Comparison of ENCODE assay signal across 27 cellular contexts in genomic region chr12:43287991-43288390, GRCh38.
"Had no signal": no experiment of that assay in that cellular context is flagged by ENCODE, and none has a peak within 500 bp of the region (broad histone marks: within the 10 kb centered on the region; RNA-seq: fewer than 3 reads in every experiment).

No MANE protein-coding gene starts in this region.

- H3K27me3 ChIP-seq: esophagus muscularis mucosa, gastroesophageal sphincter, neutrophil, ovary, upper lobe of left lung had no signal

- FAIRE-seq: colon, kidney, TTC549 had no signal

- H3K36me3 Mint-ChIP-seq: activated naive CD4-positive, alpha-beta T cell treated with anti-CD3 and anti-CD28 coated beads, Interleukin-2, amount 50 U/mL, for 72 hours; brain; natural killer cell; T-cell had no signal

- ATAC-seq: activated CD8-positive, alpha-beta T cell treated with anti-CD3 and anti-CD28 coated beads, Interleukin-2, amount 10 ng/mL, durations not matched to agents 7 days and 5 days; activated naive CD4-positive, alpha-beta T cell treated with anti-CD3 and anti-CD28 coated beads, Interleukin-2, amount 50 U/mL, for 72 hours; gastroesophageal sphincter; lower lobe of right lung; natural killer cell; psoas muscle; right cardiac atrium; SK-N-SH treated with all-trans-retinoic acid at 6 μM for 48 hours; T-cell had no signal

- H3K9me3 ChIP-seq: esophagus muscularis mucosa, gastroesophageal sphincter, lower lobe of right lung, neutrophil, ovary, psoas muscle, upper lobe of left lung had no signal

- H3K4me3 Mint-ChIP-seq: activated CD4-positive, alpha-beta T cell treated with anti-CD3 and anti-CD28 coated beads, Interleukin-2, amount 10 ng/mL, durations not matched to agents 7 days and 5 days; activated CD8-positive, alpha-beta T cell treated with anti-CD3 and anti-CD28 coated beads, Interleukin-2, amount 10 ng/mL, durations not matched to agents 7 days and 5 days; natural killer cell; T-cell; T-helper 2 cell treated with Interferon-gamma antibody and Interleukin-4, amounts not matched to agents 5 μg/mL and 100 μg/mL, for 36 hours had no signal

- H3K4me1 Mint-ChIP-seq: activated CD4-positive, alpha-beta T cell treated with anti-CD3 and anti-CD28 coated beads, Interleukin-2, amount 10 ng/mL, durations not matched to agents 7 days and 5 days; natural killer cell; T-cell had no signal

- H3K36me3 ChIP-seq: esophagus muscularis mucosa, gastroesophageal sphincter, lower lobe of right lung, neutrophil, ovary, upper lobe of left lung, WERI-Rb-1 had no signal

- H3K27ac ChIP-seq: lower lobe of right lung, neutrophil, ovary, psoas muscle, upper lobe of left lung, WERI-Rb-1 had no signal

- H3K27me3 Mint-ChIP-seq: brain, T-cell had no signal

- H3K9me3 Mint-ChIP-seq: activated CD4-positive, alpha-beta T cell treated with anti-CD3 and anti-CD28 coated beads, Interleukin-2, amount 10 ng/mL, durations not matched to agents 7 days and 5 days; T-cell; T-helper 2 cell treated with Interferon-gamma antibody and Interleukin-4, amounts not matched to agents 5 μg/mL and 100 μg/mL, for 36 hours had no signal

- DNase-seq: activated CD4-positive, alpha-beta T cell treated with anti-CD3 and anti-CD28 coated beads, Interleukin-2, amount 10 ng/mL, durations not matched to agents 7 days and 5 days; activated CD4-positive, CD25-positive, alpha-beta regulatory T cell treated with anti-CD3 and anti-CD28 coated beads, Interleukin-2, amount 50 U/mL, for 72 hours; activated CD8-positive, alpha-beta T cell treated with anti-CD3 and anti-CD28 coated beads, Interleukin-2, amount 10 ng/mL, durations not matched to agents 7 days and 5 days; aorta; central memory CD4-positive, alpha-beta T cell; effector memory CD4-positive, alpha-beta T cell; head of caudate nucleus; kidney; lower lobe of right lung; natural killer cell; ovary; psoas muscle; right cardiac atrium; stimulated activated CD4-positive, alpha-beta T cell treated with anti-CD3 and anti-CD28 coated beads, Interleukin-4, amount 100 ng/mL, for 1 hour; stimulated activated naive CD4-positive, alpha-beta T cell; T-cell; upper lobe of left lung; WERI-Rb-1 had no signal

- H3K4me1 ChIP-seq: lower lobe of right lung, psoas muscle had no signal

- H3K27ac Mint-ChIP-seq: activated CD4-positive, alpha-beta T cell treated with anti-CD3 and anti-CD28 coated beads, Interleukin-2, amount 10 ng/mL, durations not matched to agents 7 days and 5 days; activated CD8-positive, alpha-beta T cell treated with anti-CD3 and anti-CD28 coated beads, Interleukin-2, amount 10 ng/mL, durations not matched to agents 7 days and 5 days; activated naive CD4-positive, alpha-beta T cell treated with anti-CD3 and anti-CD28 coated beads, Interleukin-2, amount 50 U/mL, for 72 hours; natural killer cell; T-cell; T-helper 2 cell treated with Interferon-gamma antibody and Interleukin-4, amounts not matched to agents 5 μg/mL and 100 μg/mL, for 36 hours had no signal

- H3K4me3 ChIP-seq: esophagus muscularis mucosa, gastroesophageal sphincter, lower lobe of right lung, ovary, psoas muscle, upper lobe of left lung had no signal
